In the genomic region with DNA sequence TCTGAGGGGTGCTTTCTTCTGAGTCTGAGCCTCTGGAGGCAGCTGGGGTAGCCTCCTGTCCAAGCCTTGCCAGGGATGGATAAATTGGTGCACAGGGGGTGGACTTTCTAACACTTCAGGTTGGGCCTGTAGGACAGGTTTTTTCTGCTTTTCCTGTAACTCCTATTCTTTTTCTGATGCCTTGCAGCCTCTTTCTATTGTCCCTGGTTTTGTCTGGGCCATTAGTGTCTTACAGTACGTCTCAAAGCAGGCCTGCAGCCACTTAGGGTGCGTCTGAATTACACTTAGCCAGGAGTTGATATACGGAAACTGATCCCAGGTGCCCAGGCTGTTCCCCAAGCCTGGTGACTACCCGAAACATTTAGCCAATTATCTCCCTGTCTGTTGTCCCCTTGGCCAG, we compare ENCODE assay signal across 24 cellular contexts.
DNase-seq lines count a peak whose midpoint lies in the region; ATAC-seq, FAIRE-seq and TF ChIP-seq lines count a peak whose summit lies in the region.
"Had no signal": no experiment of that assay in that cellular context is flagged by ENCODE, and none has a peak within 500 bp of the region (broad histone marks: within the 10 kb centered on the region; RNA-seq: fewer than 3 reads in every experiment).

No MANE protein-coding gene starts in this region.

- no peak for TF ChIP-seq CTCF in Calu3 (IDR thresholded peaks at IDR 0.05; ENCODE audit: unreplicated experiment)
- no peak for TF ChIP-seq CTCF in H1 (IDR thresholded peaks at IDR 0.05; ENCODE audit: control extremely low read depth in 1 of 3, insufficient read depth in 1 of 3, low read depth in 1 of 3, low read length in 3 of 3)
- no peak for TF ChIP-seq CTCF in neural crest cell (conservative IDR thresholded peaks at IDR 0.05)
- no peak for TF ChIP-seq CTCF in lower lobe of right lung (IDR thresholded peaks at IDR 0.05)

- TF ChIP-seq POLR2A in H1 (IDR thresholded peaks at IDR 0.05; ENCODE audit: control extremely low read depth in 1 of 2, low read depth in 2 of 2, low read length in 2 of 2) = no peak

- H4K5ac ChIP-seq in H1 (ENCODE audit: insufficient read length, low read depth, low read length) = no peak overlapping the region

- H3K18ac ChIP-seq in H1 (ENCODE audit: extremely low read depth, low read length) = no peak overlapping the region

- H2AFZ ChIP-seq in H1 (ENCODE audit: low read length) = no peak overlapping the region

- no peak for TF ChIP-seq EP300 in H1 (IDR thresholded peaks at IDR 0.05; ENCODE audit: borderline replicate concordance in 1 of 2, low read depth in 2 of 2, low read length in 2 of 2)

- no peak overlapping the region for H3K14ac ChIP-seq in H1 (ENCODE audit: insufficient read length)

- WGBS in H1 (ENCODE audit: extremely low coverage in 1 of 2, insufficient coverage in 1 of 2, insufficient read length in 1 of 2, insufficient replicate concordance in 2 of 2, low coverage in 1 of 2, low lambda C conversion rate in 2 of 2, missing lambda C conversion rate in 1 of 2), 2 experiments = 85% methylated on average over 4 of the region's 4 CpGs; no CpG with 5 or more reads in 1 of the 2 experiments

- no peaks in the 10 kb centered on the region for H3K23me2 ChIP-seq in H1 (ENCODE audit: low read depth, low read length)

- H3K27me3 Mint-ChIP-seq in CD8-positive, alpha-beta memory T cell = peaks cover 0 to 2% of the 10 kb centered on the region in 2 donors
- no peaks in the 10 kb centered on the region for H3K27me3 Mint-ChIP-seq in Calu3 (ENCODE audit: unreplicated experiment)
- H3K27me3 Mint-ChIP-seq in neural crest cell (ENCODE audit: low read depth) = no peaks in the 10 kb centered on the region

- H3K23ac ChIP-seq in H1 (ENCODE audit: insufficient read length) = no peak overlapping the region

- no TSS peak for BruUV-seq in Calu3 (replicated peaks; lab: Mats Ljungman, UMichigan)

- H2BK20ac ChIP-seq in H1 (ENCODE audit: low read length) = peak overlapping the region; percentile 80; the same call in 1 of the 2 replicates

- DNase-seq in CD8-positive, alpha-beta memory T cell = no peak
- DNase-seq in Calu3 (peak; percentile 32), H1 (ENCODE audit: low read depth in 1 of 2, low spot score in 2 of 2) (no peak), neural crest cell (ENCODE audit: low read depth, low spot score) (no peak), lower lobe of right lung (no peak), DMS153 (lab: John Stamatoyannopoulos, UW) (no peak), NCI-H1105 treated with DMSO at 0.1 percent for 48 hours (lab: John Stamatoyannopoulos, UW) (no peak)
- DNase-seq: C1 segment of cervical spinal cord; Caco-2; CD4-positive, alpha-beta memory T cell; DMS 273 treated with DMSO at 0.1 percent for 48 hours; IMR-90; NCI-H1048; NCI-H1417 treated with DMSO at 0.1 percent for 48 hours; NCI-H1694 treated with DMSO at 0.1 percent for 48 hours; NCI-H2081; NCI-H2227 treated with DMSO at 0.1 percent for 48 hours; NCI-H526 treated with DMSO at 0.1 percent for 48 hours; T-helper 1 cell had no signal

- H3K27me3 ChIP-seq in CD8-positive, alpha-beta memory T cell (ENCODE audit: insufficient read depth, low read length, poor library complexity, severe bottlenecking) = no peaks in the 10 kb centered on the region
- H3K27me3 ChIP-seq in H1 (replicated peaks in 1 of 4; ENCODE audit: control insufficient read depth in 3 of 4, extremely low read depth in 1 of 4, insufficient read depth in 3 of 4, low read length in 3 of 4) (no peaks in the 10 kb centered on the region), lower lobe of right lung (ENCODE audit: low read depth) (no peaks in the 10 kb centered on the region)
- H3K27me3 ChIP-seq: SJSA1 had no signal

- no peak overlapping the region for H3K4me2 ChIP-seq in H1 (ENCODE audit: insufficient read depth in 1 of 2, low read depth in 2 of 2, low read length in 2 of 2)
- H3K4me2 ChIP-seq: KMS-11 had no signal

- peak overlapping the region; percentile 43 for H3K27ac ChIP-seq in CD8-positive, alpha-beta memory T cell (ENCODE audit: low read depth, low read length)
- no peak overlapping the region for H3K27ac ChIP-seq in H1 (ENCODE audit: low read depth, low read length)
- H3K27ac ChIP-seq in lower lobe of right lung = no peak overlapping the region
- H3K27ac ChIP-seq: KMS-11, SJSA1 had no signal

- no peaks in the 10 kb centered on the region for H3K4me1 ChIP-seq in CD8-positive, alpha-beta memory T cell (ENCODE audit: insufficient read depth, low read length)
- H3K4me1 ChIP-seq in H1 (replicated peaks in 1 of 4; ENCODE audit: control insufficient read depth in 3 of 4, insufficient read depth in 4 of 4, low read length in 3 of 4) = peaks cover 0 to 22% (median 5%) of the 10 kb centered on the region in 4 experiments; a peak in 5 of 7 replicates
- H3K4me1 ChIP-seq in lower lobe of right lung = no peaks in the 10 kb centered on the region
- H3K4me1 ChIP-seq: Caco-2 had no signal

- no peak for ATAC-seq in lower lobe of right lung
- ATAC-seq: HCT116, Right ventricle myocardium inferior had no signal

- no peaks in the 10 kb centered on the region for H3K79me1 ChIP-seq in H1 (ENCODE audit: low read depth, low read length)

- CTCF ChIA-PET in CD8-positive, alpha-beta memory T cell (lab: Charles Lee) = no interaction called here
- CTCF ChIA-PET in Calu3 (lab: Charles Lee) = no interaction called here
- CTCF ChIA-PET in H1 (lab: Charles Lee; ENCODE audit: partially characterized antibody) = no interaction called here

- no peak overlapping the region for H2BK120ac ChIP-seq in H1 (replicated peaks; ENCODE audit: low read depth, low read length)

- H2AK5ac ChIP-seq in H1 (ENCODE audit: low read depth, low read length) = no peak overlapping the region; the same call in 1 of the 2 replicates

- peaks cover 0 to 4% (median 0%) of the 10 kb centered on the region in 5 donors for H3K9me3 Mint-ChIP-seq in CD8-positive, alpha-beta memory T cell
- peaks cover 2% of the 10 kb centered on the region for H3K9me3 Mint-ChIP-seq in Calu3 (ENCODE audit: low read depth, unreplicated experiment)
- no peaks in the 10 kb centered on the region for H3K9me3 Mint-ChIP-seq in neural crest cell

- no peaks in the 10 kb centered on the region for H4K20me1 ChIP-seq in H1 (replicated peaks in 1 of 2; ENCODE audit: control insufficient read depth in 1 of 2, insufficient read depth in 2 of 2, low read length in 2 of 2)

- H3K79me2 ChIP-seq in H1 (ENCODE audit: control insufficient read depth in 1 of 2, insufficient read depth in 2 of 2, low read length in 2 of 2) = no peaks in the 10 kb centered on the region

- H3K9ac ChIP-seq in H1 (replicated peaks in 1 of 4; ENCODE audit: extremely low read depth in 1 of 4, low read depth in 3 of 4, low read length in 3 of 4) = no peak overlapping the region
- H3K9ac ChIP-seq: KMS-11 had no signal

- H2BK12ac ChIP-seq in H1 (ENCODE audit: low read depth, low read length) = peak overlapping the region; percentile 98; the same call in 1 of the 2 replicates

- peak overlapping the region; percentile 9; the same call in 1 of the 2 replicates for H4K8ac ChIP-seq in H1 (ENCODE audit: extremely low read depth, insufficient read depth, low read length)

- no peaks in the 10 kb centered on the region for H3K36me3 Mint-ChIP-seq in CD8-positive, alpha-beta memory T cell
- H3K36me3 Mint-ChIP-seq in Calu3 (ENCODE audit: insufficient read depth, unreplicated experiment) = no peaks in the 10 kb centered on the region
- no peaks in the 10 kb centered on the region for H3K36me3 Mint-ChIP-seq in neural crest cell (ENCODE audit: low read depth)
- H3K36me3 Mint-ChIP-seq: CD4-positive, alpha-beta memory T cell had no signal

- no peak overlapping the region for H3K4me3 Mint-ChIP-seq in CD8-positive, alpha-beta memory T cell
- H3K4me3 Mint-ChIP-seq in Calu3 (ENCODE audit: low read depth, unreplicated experiment) = no peak overlapping the region
- H3K4me3 Mint-ChIP-seq in neural crest cell = no peak overlapping the region
- H3K4me3 Mint-ChIP-seq: CD4-positive, alpha-beta memory T cell had no signal

- H3K4ac ChIP-seq in H1 (replicated peaks; ENCODE audit: insufficient read length, low read depth, low read length) = no peak overlapping the region

- no peak overlapping the region for H3K27ac Mint-ChIP-seq in CD8-positive, alpha-beta memory T cell
- no peak overlapping the region for H3K27ac Mint-ChIP-seq in Calu3 (ENCODE audit: unreplicated experiment)
- peak overlapping the region; percentile 40 for H3K27ac Mint-ChIP-seq in neural crest cell (ENCODE audit: unreplicated experiment)
- H3K27ac Mint-ChIP-seq: CD4-positive, alpha-beta memory T cell had no signal

- H3K9me3 ChIP-seq in CD8-positive, alpha-beta memory T cell (ENCODE audit: low read length) = no peaks in the 10 kb centered on the region
- H3K9me3 ChIP-seq in H1 (ENCODE audit: insufficient read depth in 2 of 2, low read depth in 1 of 2, low read length in 1 of 2) (no peaks in the 10 kb centered on the region), lower lobe of right lung (no peaks in the 10 kb centered on the region)
- H3K9me3 ChIP-seq: Caco-2, SJSA1 had no signal

- H4K91ac ChIP-seq in H1 (replicated peaks; ENCODE audit: insufficient read length, low read length) = no peak overlapping the region

- no peak overlapping the region for H3K56ac ChIP-seq in H1 (replicated peaks; ENCODE audit: insufficient read length, low read depth, low read length)

- H3K4me1 Mint-ChIP-seq in CD8-positive, alpha-beta memory T cell = peaks cover 0 to 2% (median 0%) of the 10 kb centered on the region in 3 donors
- H3K4me1 Mint-ChIP-seq in Calu3 (ENCODE audit: low read depth, unreplicated experiment) (peaks cover 42% of the 10 kb centered on the region), neural crest cell (peaks cover 26% of the 10 kb centered on the region)
- H3K4me1 Mint-ChIP-seq: CD4-positive, alpha-beta memory T cell had no signal

- no peak for FAIRE-seq in H1 (lab: Jason Lieb, UNC)
- FAIRE-seq: G401.6 had no signal

- intact Hi-C loops in Calu3 (cut with micrococcal nuclease; ENCODE audit: unreplicated experiment) (no loop called here), lower lobe of right lung (cut with DNase I) (no loop called here)

- no peaks in the 10 kb centered on the region for H3K36me3 ChIP-seq in CD8-positive, alpha-beta memory T cell (ENCODE audit: insufficient read depth, low read length)
- H3K36me3 ChIP-seq in H1 (ENCODE audit: control insufficient read depth in 2 of 4, insufficient read depth in 4 of 4, low read length in 3 of 4) (no peaks in the 10 kb centered on the region; a peak in 1 of 8 replicates), lower lobe of right lung (no peaks in the 10 kb centered on the region)
- H3K36me3 ChIP-seq: SJSA1 had no signal

- no peak overlapping the region for H2BK15ac ChIP-seq in H1 (ENCODE audit: low read length)

- TF ChIP-seq RAD21 in H1 (IDR thresholded peaks at IDR 0.05 in 1 of 2, conservative IDR thresholded peaks at IDR 0.05 in 1 of 2; ENCODE audit: low read depth in 2 of 2, low read length in 2 of 2) = no peak

- H2BK5ac ChIP-seq in H1 (ENCODE audit: low read depth, low read length) = no peak overlapping the region; the same call in 1 of the 2 replicates

- POLR2A ChIA-PET in CD8-positive, alpha-beta memory T cell (lab: Charles Lee) = no interaction called here
- POLR2A ChIA-PET in H1 (lab: Charles Lee; ENCODE audit: partially characterized antibody) = no interaction called here

- H3K4me3 ChIP-seq in CD8-positive, alpha-beta memory T cell (ENCODE audit: low read length) = no peak overlapping the region
- H3K4me3 ChIP-seq in H1 (ENCODE audit: extremely low read depth in 1 of 4, insufficient read depth in 2 of 4, low read depth in 3 of 4, low read length in 4 of 4) (no peak overlapping the region), lower lobe of right lung (no peak overlapping the region)
- H3K4me3 ChIP-seq: SJSA1 had no signal
